Comparison of ENCODE assay signal across 8 cellular contexts in the genomic region with DNA sequence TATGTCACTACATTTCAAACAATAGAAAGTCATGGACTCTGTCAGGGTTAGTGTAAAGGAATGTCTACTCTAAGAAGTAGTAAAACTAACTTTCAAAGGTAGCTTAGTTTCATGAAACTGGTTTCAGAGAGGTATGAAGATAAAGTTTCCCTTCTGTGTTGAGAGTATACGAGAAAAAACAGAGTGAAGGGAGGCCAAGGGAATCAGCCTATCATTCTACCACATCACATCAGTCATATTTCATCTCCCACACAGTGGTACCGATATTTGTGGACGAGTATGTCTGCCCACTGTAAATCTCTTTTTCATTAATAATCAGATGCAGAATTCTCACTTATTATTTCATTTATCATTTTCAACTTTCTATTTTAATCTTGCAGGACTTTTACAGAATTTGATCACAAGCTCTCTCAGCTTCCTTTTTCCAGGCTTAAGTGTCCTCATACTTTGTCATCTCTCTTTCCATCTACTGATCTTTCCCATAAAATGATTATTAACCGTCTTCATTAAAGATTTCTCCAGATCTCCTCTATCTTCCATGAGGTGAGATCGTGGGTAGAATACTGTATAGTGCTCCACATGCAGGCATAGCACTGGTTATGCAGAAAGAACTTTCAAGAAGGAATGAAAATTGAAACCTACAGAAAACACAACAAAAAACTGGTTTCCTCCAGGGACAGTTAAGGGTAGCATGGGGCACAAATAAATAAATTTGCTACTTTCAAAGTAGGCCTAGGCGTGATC. TPM values are rescaled to one million over a fixed set of nuclear protein-coding genes. Genes with fewer than 3 reads are reported as not detected.
DNase-seq lines count a peak whose midpoint lies in the region; ATAC-seq, FAIRE-seq and TF ChIP-seq lines count a peak whose summit lies in the region.

No MANE protein-coding gene starts in this region.

- intact Hi-C loops in right lobe of liver (cut with DNase I): loop anchor here in 1 of 2 donors (10.0 kb wide), 1 partner anchor 793 kb away; no protein-coding TSS in a partner anchor
- intact Hi-C loops in HepG2 (cut with micrococcal nuclease; ENCODE audit: unreplicated experiment): loop anchor here (2.0 to 10.0 kb wide), 2 partner anchors 491 to 1033 kb away; no protein-coding TSS in a partner anchor

- no peak overlapping the region for H2BK12ac ChIP-seq in mesenchymal stem cell (ENCODE audit: low read length in 2 of 2)

- H3K79me2 ChIP-seq in HepG2 (ENCODE audit: insufficient read depth, low read length): no peaks in the 10 kb centered on the region

- no peak overlapping the region for H3K27ac Mint-ChIP-seq in activated CD8-positive, alpha-beta T cell treated with anti-CD3 and anti-CD28 coated beads, Interleukin-2, amount 10 ng/mL, durations not matched to agents 7 days and 5 days

- H3K36me3 ChIP-seq in right lobe of liver (no peaks in the 10 kb centered on the region), HepG2 (replicated peaks in 1 of 2; ENCODE audit: control insufficient read depth in 1 of 2, insufficient read depth in 2 of 2, low read length in 2 of 2) (no peaks in the 10 kb centered on the region), mesenchymal stem cell (ENCODE audit: control insufficient read depth in 1 of 2, insufficient read depth in 2 of 2, low read depth in 1 of 2, low read length in 2 of 2) (no peaks in the 10 kb centered on the region)

- FAIRE-seq in HepG2 (lab: Jason Lieb, UNC): no peak

- CTCF ChIA-PET in HepG2 (lab: Yijun Ruan, JAX; ENCODE audit: low intra/inter-chr PET ratio, low total read pairs): interaction anchor here (1.4 kb wide), 1 partner anchor 492 kb away, joined by 3 read pairs; no protein-coding TSS in a partner anchor
- CTCF ChIA-PET in activated CD8-positive, alpha-beta T cell treated with anti-CD3 and anti-CD28 coated beads, Interleukin-2, amount 10 ng/mL, durations not matched to agents 7 days and 5 days (lab: Charles Lee): interaction anchor here (0.6 to 2.7 kb wide), 30 partner anchors 10 to 794 kb away, joined by 3 to 20 read pairs (median 4); a partner anchor contains a TSS

- H2BK120ac ChIP-seq in mesenchymal stem cell (ENCODE audit: low read depth, low read length): no peak overlapping the region

- H3K4me1 Mint-ChIP-seq in activated CD8-positive, alpha-beta T cell treated with anti-CD3 and anti-CD28 coated beads, Interleukin-2, amount 10 ng/mL, durations not matched to agents 7 days and 5 days (ENCODE audit: low read depth): peaks cover 22% of the 10 kb centered on the region

- no peak overlapping the region for H3K4ac ChIP-seq in mesenchymal stem cell (ENCODE audit: low read depth in 1 of 2, low read length in 2 of 2)

- H3K4me3 Mint-ChIP-seq in activated CD8-positive, alpha-beta T cell treated with anti-CD3 and anti-CD28 coated beads, Interleukin-2, amount 10 ng/mL, durations not matched to agents 7 days and 5 days: no peak overlapping the region

- peak overlapping the region in 2 of 3 donors; percentile 14 to 39 for H3K4me3 ChIP-seq in right lobe of liver
- H3K4me3 ChIP-seq in HepG2 (replicated peaks in 1 of 3; ENCODE audit: insufficient read depth in 1 of 3, low read depth in 2 of 3, low read length in 3 of 3): no peak overlapping the region
- no peak overlapping the region for H3K4me3 ChIP-seq in mesenchymal stem cell (ENCODE audit: insufficient read depth in 1 of 2, low read depth in 1 of 2, low read length in 2 of 2)

- no peaks in the 10 kb centered on the region for H3K9me3 Mint-ChIP-seq in activated CD8-positive, alpha-beta T cell treated with anti-CD3 and anti-CD28 coated beads, Interleukin-2, amount 10 ng/mL, durations not matched to agents 7 days and 5 days (ENCODE audit: insufficient read depth)

- DNase-seq in right lobe of liver (no peak), HepG2 (ENCODE audit: low spot score) (no peak), mesenchymal stem cell (no peak), DMS79 treated with DMSO at 0.1 percent for 48 hours (lab: John Stamatoyannopoulos, UW) (no peak), NAMALWA (ENCODE audit: low spot score) (no peak), SKM-1 treated with dmso at 0.1 percent for 144 hours (lab: John Stamatoyannopoulos, UW; ENCODE audit: unreplicated experiment) (no peak), H4 (ENCODE audit: low spot score) (no peak)
- DNase-seq in activated CD8-positive, alpha-beta T cell treated with anti-CD3 and anti-CD28 coated beads, Interleukin-2, amount 10 ng/mL, durations not matched to agents 7 days and 5 days: no peak

- peaks cover 0 to 14% (median 0%) of the 10 kb centered on the region in 4 donors for H3K4me1 ChIP-seq in right lobe of liver
- no peaks in the 10 kb centered on the region for H3K4me1 ChIP-seq in HepG2 (ENCODE audit: insufficient read depth, low read length)
- no peaks in the 10 kb centered on the region for H3K4me1 ChIP-seq in mesenchymal stem cell (ENCODE audit: control insufficient read depth, insufficient read depth, low read depth, low read length)

- H4K8ac ChIP-seq in mesenchymal stem cell (ENCODE audit: low read length): no peak overlapping the region

- H2AFZ ChIP-seq in HepG2 (ENCODE audit: low read length): no peak overlapping the region
- H2AFZ ChIP-seq in mesenchymal stem cell (ENCODE audit: low read depth, low read length): no peak overlapping the region

- H2BK5ac ChIP-seq in mesenchymal stem cell (ENCODE audit: low read depth, low read length, poor library complexity, severe bottlenecking): no peak overlapping the region

- no peak overlapping the region for H3K4me2 ChIP-seq in HepG2 (ENCODE audit: low read depth, low read length)
- no peak overlapping the region for H3K4me2 ChIP-seq in mesenchymal stem cell (ENCODE audit: low read length, poor library complexity, severe bottlenecking)

- in situ Hi-C loops in HepG2 (cut with HindIII; ENCODE audit: extremely low pct_ligation_motif_present, low pct_unique_long_range_greater_than_20kb): no loop called here

- H3K27ac ChIP-seq in right lobe of liver: peak overlapping the region in 2 of 3 donors; percentile 55 to 65
- no peak overlapping the region for H3K27ac ChIP-seq in HepG2 (ENCODE audit: extremely low read length, insufficient read depth, low read length)
- no peak overlapping the region for H3K27ac ChIP-seq in mesenchymal stem cell (ENCODE audit: low read length, poor library complexity, severe bottlenecking)

- TF ChIP-seq RAD21 in HepG2 (CRISPR knock-in tag; IDR thresholded peaks at IDR 0.05): no peak

- POLR2A ChIA-PET in HepG2 (lab: Yijun Ruan, JAX): no interaction called here
- POLR2A ChIA-PET in activated CD8-positive, alpha-beta T cell treated with anti-CD3 and anti-CD28 coated beads, Interleukin-2, amount 10 ng/mL, durations not matched to agents 7 days and 5 days (lab: Charles Lee): interaction anchor here (0.6 to 2.1 kb wide), 3 partner anchors 11 to 35 kb away, joined by 3 to 21 read pairs (median 4); a partner anchor contains a TSS

- TF ChIP-seq POLR2A in right lobe of liver (IDR thresholded peaks at IDR 0.05) (no peak), HepG2 (IDR thresholded peaks at IDR 0.05; ENCODE audit: insufficient read depth in 1 of 2, low read depth in 2 of 2, low read length in 2 of 2) (no peak)

- H4K91ac ChIP-seq in mesenchymal stem cell (ENCODE audit: low read length): no peak overlapping the region

- no TSS peak for BruUV-seq in HepG2 (replicated peaks; lab: Mats Ljungman, UMichigan)

- H3K27me3 ChIP-seq in right lobe of liver (no peaks in the 10 kb centered on the region), HepG2 (ENCODE audit: control insufficient read depth in 1 of 2, insufficient read depth in 2 of 2, low read length in 2 of 2) (no peaks in the 10 kb centered on the region), mesenchymal stem cell (ENCODE audit: control insufficient read depth in 1 of 2, insufficient read depth in 1 of 2, low read length in 2 of 2) (no peaks in the 10 kb centered on the region)

- no peaks in the 10 kb centered on the region for H3K9me3 ChIP-seq in right lobe of liver
- peaks cover 8% of the 10 kb centered on the region for H3K9me3 ChIP-seq in HepG2 (ENCODE audit: low read length)
- H3K9me3 ChIP-seq in mesenchymal stem cell (ENCODE audit: control insufficient read depth, low read length): no peaks in the 10 kb centered on the region

- no peak overlapping the region for H2BK15ac ChIP-seq in mesenchymal stem cell (ENCODE audit: low read depth, poor library complexity, severe bottlenecking)

- no peaks in the 10 kb centered on the region for H3K27me3 Mint-ChIP-seq in activated CD8-positive, alpha-beta T cell treated with anti-CD3 and anti-CD28 coated beads, Interleukin-2, amount 10 ng/mL, durations not matched to agents 7 days and 5 days (ENCODE audit: low read depth)

- no peak overlapping the region for H3K18ac ChIP-seq in mesenchymal stem cell (ENCODE audit: low read depth in 1 of 2, low read length in 2 of 2)

- H3K14ac ChIP-seq in mesenchymal stem cell (ENCODE audit: low read length in 2 of 2): no peak overlapping the region

- TF ChIP-seq CTCF in right lobe of liver (IDR thresholded peaks at IDR 0.05): no peak
- no peak for TF ChIP-seq CTCF in HepG2 (CRISPR knock-in tag; IDR thresholded peaks at IDR 0.05)

- H3K36me3 Mint-ChIP-seq in activated CD8-positive, alpha-beta T cell treated with anti-CD3 and anti-CD28 coated beads, Interleukin-2, amount 10 ng/mL, durations not matched to agents 7 days and 5 days (ENCODE audit: low read depth): peaks cover 2% of the 10 kb centered on the region

- no peaks in the 10 kb centered on the region for H4K20me1 ChIP-seq in HepG2 (ENCODE audit: insufficient read depth, low read length)

- no peak overlapping the region for H3K23ac ChIP-seq in mesenchymal stem cell (ENCODE audit: low read length in 2 of 2)

- H3K9ac ChIP-seq in HepG2 (ENCODE audit: insufficient read depth, low read depth, low read length) (no peak overlapping the region), mesenchymal stem cell (ENCODE audit: low read length) (peak overlapping the region; percentile 99)

- WGBS in right lobe of liver (ENCODE audit: insufficient coverage, low coverage, low lambda C conversion rate, missing lambda C conversion rate): 33% methylated on average over 6 of the region's 6 CpGs
- WGBS in HepG2 (ENCODE audit: low lambda C conversion rate): 9% methylated on average over 6 of the region's 6 CpGs
- 55% methylated on average over 6 of the region's 6 CpGs for WGBS in mesenchymal stem cell

- H3K79me1 ChIP-seq in mesenchymal stem cell (replicated peaks; ENCODE audit: low read length, poor library complexity, severe bottlenecking): no peaks in the 10 kb centered on the region

- TF ChIP-seq EP300 in HepG2 (IDR thresholded peaks at IDR 0.05; ENCODE audit: low read depth in 2 of 2, low read length in 2 of 2): no peak
- no peak for TF ChIP-seq EP300 in HepG2 (CRISPR knock-in tag; IDR thresholded peaks at IDR 0.05; ENCODE audit: borderline replicate concordance)

- ATAC-seq in right lobe of liver: peak in 3 of 4 donors; percentile 2 to 14 (median 8)
- no peak for ATAC-seq in HepG2
- ATAC-seq in activated CD8-positive, alpha-beta T cell treated with anti-CD3 and anti-CD28 coated beads, Interleukin-2, amount 10 ng/mL, durations not matched to agents 7 days and 5 days: peak; percentile 48

- no peak overlapping the region for H2AK5ac ChIP-seq in mesenchymal stem cell (ENCODE audit: low read length, severe bottlenecking)

RNA-seq across cellular contexts. Expression of a gene that starts 11.5 kb away (rescaled TPM):
- total RNA-seq in right lobe of liver (10 to 100 TPM in 2 of 6 experiments, 1 to 10 TPM in 4; 3.3 to 20.3 (median 9.1) TPM), HepG2 (2016; rRNA removed; fragmentation: Illumina TruSeq; extraction: Trizol) (not detected in 2 replicates)
- not detected in 2 replicates for total RNA-seq in HepG2 (2016; cell fraction: cytosol; rRNA removed; fragmentation: Illumina TruSeq; extraction: Trizol; ENCODE audit: low read depth)
- total RNA-seq in HepG2 (2016; cell fraction: insoluble cytoplasmic fraction; rRNA removed; fragmentation: Illumina TruSeq; extraction: Trizol): not detected in 2 replicates
- total RNA-seq in HepG2 (2016; cell fraction: membrane; rRNA removed; fragmentation: Illumina TruSeq; extraction: Trizol): not detected in 2 replicates
- total RNA-seq in HepG2 (2016; cell fraction: nucleus; rRNA removed; fragmentation: Illumina TruSeq; extraction: Trizol): not detected in 2 replicates
- 0.04 TPM in 1 of 2 replicates, not detected in the other for polyA plus RNA-seq in HepG2 (2011; rRNA removed)
- polyA plus RNA-seq in HepG2 (2011; cell fraction: cytosol; rRNA removed): 0.10 TPM in 1 of 2 replicates, not detected in the other
- polyA plus RNA-seq in HepG2 (2011; cell fraction: nucleus; rRNA removed): 0.14 TPM in 1 of 2 replicates, not detected in the other
- polyA plus RNA-seq in HepG2 (2012): not detected in 2 replicates
- not detected in 2 replicates for polyA plus RNA-seq in HepG2 (2016; cell fraction: cytosol; fragmentation: Illumina TruSeq; extraction: Trizol; ENCODE audit: low read depth)
- not detected in 2 replicates for polyA plus RNA-seq in HepG2 (2016; cell fraction: insoluble cytoplasmic fraction; fragmentation: Illumina TruSeq; extraction: Trizol; ENCODE audit: low read depth)
- not detected in 2 replicates for polyA plus RNA-seq in HepG2 (2016; cell fraction: membrane; fragmentation: Illumina TruSeq; extraction: Trizol; ENCODE audit: low read depth)
- not detected in 2 replicates for polyA plus RNA-seq in HepG2 (2016; cell fraction: nucleus; fragmentation: Illumina TruSeq; extraction: Trizol; ENCODE audit: insufficient read depth, low read depth)
- 0.06 and 21.0 TPM in 2 replicates for polyA minus RNA-seq in HepG2 (2011; rRNA and poly(A)+ RNA removed; ENCODE audit: low replicate concordance)
- 0.20 and 0.26 TPM in 2 replicates for polyA minus RNA-seq in HepG2 (2011; cell fraction: cytosol; rRNA and poly(A)+ RNA removed)
- polyA minus RNA-seq in HepG2 (2011; cell fraction: nucleus; rRNA and poly(A)+ RNA removed): not detected in 2 replicates
- total RNA-seq in activated CD8-positive, alpha-beta T cell treated with anti-CD3 and anti-CD28 coated beads, Interleukin-2, amount 10 ng/mL, durations not matched to agents 7 days and 5 days: 100 to 1,000 TPM; 308 to 314 TPM
- polyA plus RNA-seq in mesenchymal stem cell (2013, experiment 1 of 2): 194 TPM
- polyA plus RNA-seq in mesenchymal stem cell (2013, experiment 2 of 2): 191 TPM
- total RNA-seq in H4 (2014; rRNA removed; shearing (Covaris generic)): 31.8 and 54.0 TPM in 2 replicates

Comparison
In these comparisons a context has a peak if more than half of its experiments do, and no peak if none do; other contexts are left out.
1. H3K27ac ChIP-seq: peak in right lobe of liver (2 of 3); none in HepG2 (single experiment) and mesenchymal stem cell (single experiment).
2. H3K4me3 ChIP-seq: peak in right lobe of liver (2 of 3); none in HepG2 (0 of 3) and mesenchymal stem cell (0 of 2).
3. RNA of a gene that starts 11.5 kb away (total RNA-seq): 308 to 314 TPM in activated CD8-positive, alpha-beta T cell treated with anti-CD3 and anti-CD28 coated beads, Interleukin-2, amount 10 ng/mL, durations not matched to agents 7 days and 5 days, 31.8 to 54.0 TPM in H4 and 3.3 to 20.3 TPM in right lobe of liver; not detected in HepG2; every median in the first group is over 4 times any median in the second.